8 cellular contexts compared by ENCODE assay signal in the genomic region with DNA sequence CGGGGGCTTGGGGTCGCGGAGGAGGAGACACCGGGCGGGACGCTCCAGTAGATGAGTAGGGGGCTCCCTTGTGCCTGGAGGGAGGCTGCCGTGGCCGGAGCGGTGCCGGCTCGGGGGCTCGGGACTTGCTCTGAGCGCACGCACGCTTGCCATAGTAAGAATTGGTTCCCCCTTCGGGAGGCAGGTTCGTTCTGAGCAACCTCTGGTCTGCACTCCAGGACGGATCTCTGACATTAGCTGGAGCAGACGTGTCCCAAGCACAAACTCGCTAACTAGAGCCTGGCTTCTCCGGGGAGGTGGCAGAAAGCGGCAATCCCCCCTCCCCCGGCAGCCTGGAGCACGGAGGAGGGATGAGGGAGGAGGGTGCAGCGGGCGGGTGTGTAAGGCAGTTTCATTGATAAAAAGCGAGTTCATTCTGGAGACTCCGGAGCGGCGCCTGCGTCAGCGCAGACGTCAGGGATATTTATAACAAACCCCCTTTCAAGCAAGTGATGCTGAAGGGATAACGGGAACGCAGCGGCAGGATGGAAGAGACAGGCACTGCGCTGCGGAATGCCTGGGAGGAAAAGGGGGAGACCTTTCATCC. TPM values are rescaled to one million over a fixed set of nuclear protein-coding genes. Genes with fewer than 3 reads are reported as not detected.
DNase-seq lines count a peak whose midpoint lies in the region; ATAC-seq and TF ChIP-seq lines count a peak whose summit lies in the region.

No MANE protein-coding gene starts in this region.

- H3K4me3 ChIP-seq in HEK293 (ENCODE audit: low read depth, low read length): peak overlapping the region; percentile 74

- H3K36me3 ChIP-seq in HEK293 (ENCODE audit: control insufficient read depth in 2 of 2, insufficient read depth in 1 of 2, low read length in 2 of 2): peaks cover 0 to 19% of the 10 kb centered on the region in 2 experiments; a peak in 1 of 3 replicates

- H3K4me1 ChIP-seq in HEK293 (ENCODE audit: control insufficient read depth, insufficient read depth, low read length): peaks cover 4% of the 10 kb centered on the region; the same call in 1 of the 2 replicates

- no peak for TF ChIP-seq CTCF in CD4-positive, alpha-beta T cell (IDR thresholded peaks at IDR 0.05)
- TF ChIP-seq CTCF in HEK293 (tag by site-specific recombination; IDR thresholded peaks at IDR 0.05): no peak

- H3K27me3 Mint-ChIP-seq in CD4-positive, alpha-beta T cell: peaks cover 69% of the 10 kb centered on the region
- peaks cover 9% of the 10 kb centered on the region for H3K27me3 Mint-ChIP-seq in activated naive CD8-positive, alpha-beta T cell

- H3K4me3 Mint-ChIP-seq in CD4-positive, alpha-beta T cell: peak overlapping the region; percentile 94
- peak overlapping the region; percentile 93 for H3K4me3 Mint-ChIP-seq in activated naive CD8-positive, alpha-beta T cell

- peaks cover 49% of the 10 kb centered on the region for H3K4me1 Mint-ChIP-seq in CD4-positive, alpha-beta T cell (ENCODE audit: low read depth)
- H3K4me1 Mint-ChIP-seq in activated naive CD8-positive, alpha-beta T cell (ENCODE audit: low read depth): peaks cover 57% of the 10 kb centered on the region

- POLR2A ChIA-PET in CD4-positive, alpha-beta T cell (lab: Charles Lee): interaction anchor here (0.6 to 1.7 kb wide), 4 partner anchors 11 to 55 kb away, joined by 3 to 10 read pairs (median 4); no protein-coding TSS in a partner anchor
- POLR2A ChIA-PET in HEK293 (lab: Yijun Ruan, JAX): interaction anchor here (0.6 to 1.5 kb wide), 3 partner anchors 21 to 153 kb away, joined by 3 to 8 read pairs (median 6); a partner anchor contains a TSS

- intact Hi-C loops in CD4-positive, alpha-beta T cell (cut with DNase I, micrococcal nuclease): loop anchor here in 1 of 2 experiments (1.0 kb wide), 1 partner anchor 47 kb away; no protein-coding TSS in a partner anchor
- intact Hi-C loops in head of caudate nucleus (cut with DNase I): no loop called here

- H3K9me3 ChIP-seq in CD4-positive, alpha-beta T cell (ENCODE audit: control insufficient read depth, low read length): no peaks in the 10 kb centered on the region
- no peaks in the 10 kb centered on the region for H3K9me3 ChIP-seq in HEK293 (ENCODE audit: control insufficient read depth, insufficient read depth, low read depth, low read length)

- peak overlapping the region; percentile 92 for H3K27ac Mint-ChIP-seq in CD4-positive, alpha-beta T cell
- peak overlapping the region; percentile 90 for H3K27ac Mint-ChIP-seq in activated naive CD8-positive, alpha-beta T cell

- H3K27ac ChIP-seq in CD4-positive, alpha-beta T cell (ENCODE audit: low read depth, low read length): peak overlapping the region; percentile 82
- no peak overlapping the region for H3K27ac ChIP-seq in HEK293 (ENCODE audit: extremely low read depth, low read depth, low read length)

- H3K27me3 ChIP-seq in CD4-positive, alpha-beta T cell (ENCODE audit: control insufficient read depth, insufficient read depth, low read length): peaks cover 4% of the 10 kb centered on the region

- peak in 8 of 10 experiments; percentile 32 to 77 (median 48) for DNase-seq in CD4-positive, alpha-beta T cell
- DNase-seq in head of caudate nucleus: peak; percentile 63 to 92 (median 81)
- peak in 53 of 56 donors; percentile 33 to 91 (median 66) for DNase-seq in nucleus accumbens (lab: John Stamatoyannopoulos, UW)
- no peak for DNase-seq in GOT3 (lab: John Stamatoyannopoulos, UW)
- no peak for DNase-seq in KG1 (lab: John Stamatoyannopoulos, UW)

- H3K9me3 Mint-ChIP-seq in CD4-positive, alpha-beta T cell: no peaks in the 10 kb centered on the region
- H3K9me3 Mint-ChIP-seq in activated naive CD8-positive, alpha-beta T cell (ENCODE audit: low read depth): no peaks in the 10 kb centered on the region

- CTCF ChIA-PET in CD4-positive, alpha-beta T cell (lab: Charles Lee): interaction anchor here (0.8 to 1.5 kb wide), 3 partner anchors 16 to 46 kb away, joined by 3 to 7 read pairs (median 6); no protein-coding TSS in a partner anchor
- CTCF ChIA-PET in HEK293 (lab: Yijun Ruan, JAX): no interaction called here

- peak; percentile 10 for ATAC-seq in CD4-positive, alpha-beta T cell (ENCODE audit: poor library complexity)

- H3K36me3 Mint-ChIP-seq in CD4-positive, alpha-beta T cell (ENCODE audit: low read depth): peaks cover 53% of the 10 kb centered on the region
- peaks cover 16% of the 10 kb centered on the region for H3K36me3 Mint-ChIP-seq in activated naive CD8-positive, alpha-beta T cell

TF ChIP-seq in HEK293, 187 proteins besides CTCF, POLR2A, EP300 and RAD21 (continues in another document):
- TF ChIP-seq ZNF16 (tag by site-specific recombination; IDR thresholded peaks at IDR 0.05; ENCODE audit: low read depth): no peak
- TF ChIP-seq YY2 (tag by site-specific recombination; IDR thresholded peaks at IDR 0.05): no peak
- no peak for TF ChIP-seq ZNF155 (tag by site-specific recombination; IDR thresholded peaks at IDR 0.05)
- TF ChIP-seq ZNF335 (tag by site-specific recombination; conservative IDR thresholded peaks at IDR 0.05): 0 out of 2 replicates have a peak, but pooled peaks have one; percentile 13
- TF ChIP-seq ZNF629 (tag by site-specific recombination; IDR thresholded peaks at IDR 0.05): peak; percentile 69
- no peak for TF ChIP-seq GLIS1 (tag by site-specific recombination; IDR thresholded peaks at IDR 0.05)
- TF ChIP-seq, protein P1, sequence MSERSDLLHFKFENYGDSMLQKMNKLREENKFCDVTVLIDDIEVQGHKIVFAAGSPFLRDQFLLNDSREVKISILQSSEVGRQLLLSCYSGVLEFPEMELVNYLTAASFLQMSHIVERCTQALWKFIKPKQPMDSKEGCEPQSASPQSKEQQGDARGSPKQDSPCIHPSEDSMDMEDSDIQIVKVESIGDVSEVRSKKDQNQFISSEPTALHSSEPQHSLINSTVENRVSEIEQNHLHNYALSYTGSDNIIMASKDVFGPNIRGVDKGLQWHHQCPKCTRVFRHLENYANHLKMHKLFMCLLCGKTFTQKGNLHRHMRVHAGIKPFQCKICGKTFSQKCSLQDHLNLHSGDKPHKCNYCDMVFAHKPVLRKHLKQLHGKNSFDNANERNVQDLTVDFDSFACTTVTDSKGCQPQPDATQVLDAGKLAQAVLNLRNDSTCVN (tag by site-specific recombination; optimal IDR thresholded peaks at IDR 0.05): peak; percentile 13
- no peak for TF ChIP-seq MZF1 (tag by site-specific recombination; IDR thresholded peaks at IDR 0.05; ENCODE audit: borderline replicate concordance)
- TF ChIP-seq ZNF366 (tag by site-specific recombination; conservative IDR thresholded peaks at IDR 0.05): no peak
- TF ChIP-seq KLF8 (tag by site-specific recombination; IDR thresholded peaks at IDR 0.05): no peak

TF ChIP-seq in PFSK-1, 5 proteins besides CTCF, POLR2A, EP300 and RAD21:
- TF ChIP-seq, protein P2, sequence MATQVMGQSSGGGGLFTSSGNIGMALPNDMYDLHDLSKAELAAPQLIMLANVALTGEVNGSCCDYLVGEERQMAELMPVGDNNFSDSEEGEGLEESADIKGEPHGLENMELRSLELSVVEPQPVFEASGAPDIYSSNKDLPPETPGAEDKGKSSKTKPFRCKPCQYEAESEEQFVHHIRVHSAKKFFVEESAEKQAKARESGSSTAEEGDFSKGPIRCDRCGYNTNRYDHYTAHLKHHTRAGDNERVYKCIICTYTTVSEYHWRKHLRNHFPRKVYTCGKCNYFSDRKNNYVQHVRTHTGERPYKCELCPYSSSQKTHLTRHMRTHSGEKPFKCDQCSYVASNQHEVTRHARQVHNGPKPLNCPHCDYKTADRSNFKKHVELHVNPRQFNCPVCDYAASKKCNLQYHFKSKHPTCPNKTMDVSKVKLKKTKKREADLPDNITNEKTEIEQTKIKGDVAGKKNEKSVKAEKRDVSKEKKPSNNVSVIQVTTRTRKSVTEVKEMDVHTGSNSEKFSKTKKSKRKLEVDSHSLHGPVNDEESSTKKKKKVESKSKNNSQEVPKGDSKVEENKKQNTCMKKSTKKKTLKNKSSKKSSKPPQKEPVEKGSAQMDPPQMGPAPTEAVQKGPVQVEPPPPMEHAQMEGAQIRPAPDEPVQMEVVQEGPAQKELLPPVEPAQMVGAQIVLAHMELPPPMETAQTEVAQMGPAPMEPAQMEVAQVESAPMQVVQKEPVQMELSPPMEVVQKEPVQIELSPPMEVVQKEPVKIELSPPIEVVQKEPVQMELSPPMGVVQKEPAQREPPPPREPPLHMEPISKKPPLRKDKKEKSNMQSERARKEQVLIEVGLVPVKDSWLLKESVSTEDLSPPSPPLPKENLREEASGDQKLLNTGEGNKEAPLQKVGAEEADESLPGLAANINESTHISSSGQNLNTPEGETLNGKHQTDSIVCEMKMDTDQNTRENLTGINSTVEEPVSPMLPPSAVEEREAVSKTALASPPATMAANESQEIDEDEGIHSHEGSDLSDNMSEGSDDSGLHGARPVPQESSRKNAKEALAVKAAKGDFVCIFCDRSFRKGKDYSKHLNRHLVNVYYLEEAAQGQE (IDR thresholded peaks at IDR 0.05; ENCODE audit: insufficient read depth in 1 of 2, low read depth in 2 of 2, low read length in 2 of 2): no peak
- TF ChIP-seq FOXP2 (optimal IDR thresholded peaks at IDR 0.05; ENCODE audit: borderline replicate concordance, extremely low read depth, extremely low read length, insufficient read depth) (no peak), POLR2AphosphoS5 (IDR thresholded peaks at IDR 0.05; ENCODE audit: low read depth, low read length) (no peak; the same call in 1 of the 2 replicates), SIN3A (IDR thresholded peaks at IDR 0.05; ENCODE audit: borderline replicate concordance, insufficient read depth, low read length) (peak; percentile 82; the same call in 1 of the 2 replicates), TAF1 (IDR thresholded peaks at IDR 0.05; ENCODE audit: borderline replicate concordance, insufficient read depth, low read length) (no peak; the same call in 1 of the 2 replicates)
TF ChIP-seq in PFSK-1: peak in this region for 1.

RNA-seq across cellular contexts. Expression of a gene that starts 0.6 kb away (rescaled TPM):
- 1,000 to 10,000 TPM; 1,565 to 1,685 TPM for total RNA-seq in CD4-positive, alpha-beta T cell
- polyA plus RNA-seq in PFSK-1 (2012; ENCODE audit: insufficient read length, low read depth): 52.1 TPM

Comparison
In these comparisons a context has a peak if more than half of its experiments do, and no peak if none do; other contexts are left out.
1. DNase-seq: peak in CD4-positive, alpha-beta T cell (8 of 10), head of caudate nucleus (42 of 42) and nucleus accumbens (53 of 56); none in GOT3 (single experiment) and KG1 (single experiment).